ENCODE assay signal across 28 cellular contexts in genomic region chr7:22793593-22794462, GRCh38.
"Had no signal": no experiment of that assay in that cellular context is flagged by ENCODE, and none has a peak within 500 bp of the region (broad histone marks: within the 10 kb centered on the region; RNA-seq: fewer than 3 reads in every experiment).

No MANE protein-coding gene starts in this region.

- H3K4me3 Mint-ChIP-seq: activated CD4-positive, alpha-beta T cell treated with anti-CD3 and anti-CD28 coated beads, Interleukin-2, amount 10 ng/mL, durations not matched to agents 24 days and 14 days; activated CD8-positive, alpha-beta memory T cell treated with anti-CD3 and anti-CD28 coated beads, Interleukin-2, amount 10 ng/mL, durations not matched to agents 7 days and 5 days; activated naive CD8-positive, alpha-beta T cell treated with anti-CD3 and anti-CD28 coated beads, Interleukin-2, amount 50 U/mL, for 24 hours; activated T-cell treated with anti-CD3 and anti-CD28 coated beads, Interleukin-2, amount 50 U/mL, for 24 hours; activated T-helper 1 cell treated with anti-CD3 and anti-CD28 coated beads, Interleukin-12 subunit alpha, Interleukin-12 subunit beta, Interleukin-2, Interleukin-4 antibody, amounts not matched to agents 30 ng/mL and 10 ng/mL and 1 ng/mL, durations not matched to agents 14 hours and 24 hours and 36 hours; T-helper 17 cell; WTC11 had no signal

- H3K36me3 Mint-ChIP-seq: activated CD8-positive, alpha-beta memory T cell treated with anti-CD3 and anti-CD28 coated beads, Interleukin-2, amount 10 ng/mL, durations not matched to agents 7 days and 5 days had no signal

- H3K4me1 Mint-ChIP-seq: activated CD4-positive, alpha-beta T cell treated with anti-CD3 and anti-CD28 coated beads, Interleukin-2, amount 10 ng/mL, durations not matched to agents 24 days and 14 days; activated naive CD8-positive, alpha-beta T cell treated with anti-CD3 and anti-CD28 coated beads, Interleukin-2, amount 50 U/mL, for 24 hours; T-helper 17 cell had no signal

- H3K27me3 Mint-ChIP-seq: activated T-cell treated with anti-CD3 and anti-CD28 coated beads, Interleukin-2, amount 50 U/mL, for 24 hours had no signal

- ATAC-seq: activated CD8-positive, alpha-beta memory T cell treated with anti-CD3 and anti-CD28 coated beads, Interleukin-2, amount 10 ng/mL, durations not matched to agents 7 days and 5 days; activated naive CD4-positive, alpha-beta T cell treated with anti-CD3 and anti-CD28 coated beads, Interleukin-2, amount 50 U/mL, for 72 hours; activated naive CD8-positive, alpha-beta T cell treated with anti-CD3 and anti-CD28 coated beads, Interleukin-2, amount 50 U/mL, for 24 hours; T-helper 17 cell; WTC11 had no signal

- DNase-seq: activated CD4-positive, alpha-beta T cell treated with anti-CD3 and anti-CD28 coated beads, Interleukin-2, amount 10 ng/mL, durations not matched to agents 24 days and 14 days; activated CD4-positive, alpha-beta T cell treated with anti-CD3 and anti-CD28 coated beads, Interleukin-2, amount 50 U/mL, for 48 hours; activated CD4-positive, CD25-positive, alpha-beta regulatory T cell treated with anti-CD3 and anti-CD28 coated beads, Interleukin-2, amount 50 U/mL, for 72 hours; activated CD8-positive, alpha-beta memory T cell treated with anti-CD3 and anti-CD28 coated beads, Interleukin-2, amount 10 ng/mL, durations not matched to agents 7 days and 5 days; activated effector memory CD4-positive, alpha-beta T cell treated with Interleukin-2 at 50 U/mL for 16 hours; activated naive CD4-positive, alpha-beta T cell treated with Interleukin-2 at 50 U/mL for 16 hours; activated naive CD8-positive, alpha-beta T cell treated with anti-CD3 and anti-CD28 coated beads, Interleukin-2, amount 50 U/mL, for 24 hours; activated T-cell treated with anti-CD3 and anti-CD28 coated beads, Interleukin-2, amount 50 U/mL, for 24 hours; amygdala; brain microvascular endothelial cell; Kasumi-1; NCI-H1092; NCI-H1417; NCI-H1694; NCI-H2029; NCI-H2107; NCI-H2171 treated with DMSO at 0.1 percent for 48 hours; NCI-H345; NCI-H510A treated with DMSO at 0.1 percent for 48 hours; NCI-H69; NK-92 treated with Interleukin-12 subunit alpha and Interleukin-12 subunit beta, amount 100 ng/mL, for 24 hours; SIG-M5; T-helper 17 cell; T-helper 9 cell had no signal

- H3K27ac ChIP-seq: brain microvascular endothelial cell, cardiac muscle cell had no signal

- H3K36me3 ChIP-seq: brain microvascular endothelial cell, cardiac muscle cell had no signal

- H3K27ac Mint-ChIP-seq: activated CD4-positive, alpha-beta T cell treated with anti-CD3 and anti-CD28 coated beads, Interleukin-2, amount 10 ng/mL, durations not matched to agents 24 days and 14 days; activated CD8-positive, alpha-beta memory T cell treated with anti-CD3 and anti-CD28 coated beads, Interleukin-2, amount 10 ng/mL, durations not matched to agents 7 days and 5 days; activated naive CD4-positive, alpha-beta T cell treated with anti-CD3 and anti-CD28 coated beads, Interleukin-2, amount 50 U/mL, for 72 hours; activated naive CD8-positive, alpha-beta T cell treated with anti-CD3 and anti-CD28 coated beads, Interleukin-2, amount 50 U/mL, for 24 hours; activated T-cell treated with anti-CD3 and anti-CD28 coated beads, Interleukin-2, amount 50 U/mL, for 24 hours; activated T-helper 1 cell treated with anti-CD3 and anti-CD28 coated beads, Interleukin-12 subunit alpha, Interleukin-12 subunit beta, Interleukin-2, Interleukin-4 antibody, amounts not matched to agents 30 ng/mL and 10 ng/mL and 1 ng/mL, durations not matched to agents 14 hours and 24 hours and 36 hours; T-helper 17 cell; WTC11 had no signal

- H3K27me3 ChIP-seq: brain microvascular endothelial cell, cardiac muscle cell had no signal

- H3K9me3 Mint-ChIP-seq: activated CD4-positive, alpha-beta T cell treated with anti-CD3 and anti-CD28 coated beads, Interleukin-2, amount 10 ng/mL, durations not matched to agents 24 days and 14 days; activated naive CD8-positive, alpha-beta T cell treated with anti-CD3 and anti-CD28 coated beads, Interleukin-2, amount 50 U/mL, for 24 hours; activated T-cell treated with anti-CD3 and anti-CD28 coated beads, Interleukin-2, amount 50 U/mL, for 24 hours had no signal

- H3K4me3 ChIP-seq: cardiac muscle cell had no signal
